ENCODE assay signal across 1 cellular context in the genomic region with DNA sequence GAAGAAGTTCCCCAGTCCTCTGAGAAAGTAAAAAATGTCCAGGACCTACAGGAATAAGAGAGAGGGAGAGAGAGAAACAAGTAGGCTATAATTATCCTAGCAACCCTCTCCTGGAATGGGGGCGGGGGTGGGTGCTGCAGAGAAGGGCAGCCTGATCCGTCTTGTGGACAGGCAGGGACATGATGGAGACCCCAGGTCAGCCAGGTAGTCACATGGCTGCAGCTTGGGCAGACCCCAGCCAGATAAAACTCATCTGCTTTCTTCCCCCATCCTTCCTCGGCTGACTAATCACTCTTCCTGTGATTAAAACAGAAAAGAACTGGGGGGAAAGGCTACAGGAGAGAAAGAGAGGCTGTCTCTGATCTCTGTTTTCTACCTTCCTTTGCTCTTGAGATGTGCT.
TF ChIP-seq lines count a peak whose summit lies in the region.

No MANE protein-coding gene starts in this region.

TF ChIP-seq in GM12878, 131 proteins besides CTCF, POLR2A, EP300 and RAD21:
- TF ChIP-seq ZNF274 (IDR thresholded peaks at IDR 0.05; ENCODE audit: insufficient read depth, insufficient read length) (no peak), RB1 (IDR thresholded peaks at IDR 0.05; ENCODE audit: borderline replicate concordance) (no peak), HDAC2 (IDR thresholded peaks at IDR 0.05) (no peak), POLR2AphosphoS2 (IDR thresholded peaks at IDR 0.05; ENCODE audit: low read depth, low read length) (no peak), SMAD5 (IDR thresholded peaks at IDR 0.05; ENCODE audit: low read depth) (no peak), MTA2 (IDR thresholded peaks at IDR 0.05; ENCODE audit: low read depth) (no peak), MYB (IDR thresholded peaks at IDR 0.05; ENCODE audit: borderline replicate concordance, low read depth, low read length) (no peak), ZNF622 (IDR thresholded peaks at IDR 0.05) (no peak), CBX3 (IDR thresholded peaks at IDR 0.05; ENCODE audit: borderline replicate concordance, low read depth) (no peak), BMI1 (IDR thresholded peaks at IDR 0.05; ENCODE audit: borderline replicate concordance) (no peak), SMAD1 (IDR thresholded peaks at IDR 0.05; ENCODE audit: low read depth, partially characterized antibody) (no peak), BHLHE40 (IDR thresholded peaks at IDR 0.05; ENCODE audit: borderline replicate concordance in 1 of 2, low read depth in 2 of 2, low read length in 1 of 2) (no peak), NRF1 (conservative IDR thresholded peaks at IDR 0.05; ENCODE audit: low read depth, low read length) (no peak), MXI1 (IDR thresholded peaks at IDR 0.05; ENCODE audit: low read depth, low read length) (no peak)
- TF ChIP-seq, protein P1, sequence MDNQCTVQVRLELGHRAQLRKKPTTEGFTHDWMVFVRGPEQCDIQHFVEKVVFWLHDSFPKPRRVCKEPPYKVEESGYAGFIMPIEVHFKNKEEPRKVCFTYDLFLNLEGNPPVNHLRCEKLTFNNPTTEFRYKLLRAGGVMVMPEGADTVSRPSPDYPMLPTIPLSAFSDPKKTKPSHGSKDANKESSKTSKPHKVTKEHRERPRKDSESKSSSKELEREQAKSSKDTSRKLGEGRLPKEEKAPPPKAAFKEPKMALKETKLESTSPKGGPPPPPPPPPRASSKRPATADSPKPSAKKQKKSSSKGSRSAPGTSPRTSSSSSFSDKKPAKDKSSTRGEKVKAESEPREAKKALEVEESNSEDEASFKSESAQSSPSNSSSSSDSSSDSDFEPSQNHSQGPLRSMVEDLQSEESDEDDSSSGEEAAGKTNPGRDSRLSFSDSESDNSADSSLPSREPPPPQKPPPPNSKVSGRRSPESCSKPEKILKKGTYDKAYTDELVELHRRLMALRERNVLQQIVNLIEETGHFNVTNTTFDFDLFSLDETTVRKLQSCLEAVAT (IDR thresholded peaks at IDR 0.05) = no peak
- TF ChIP-seq, protein P2, sequence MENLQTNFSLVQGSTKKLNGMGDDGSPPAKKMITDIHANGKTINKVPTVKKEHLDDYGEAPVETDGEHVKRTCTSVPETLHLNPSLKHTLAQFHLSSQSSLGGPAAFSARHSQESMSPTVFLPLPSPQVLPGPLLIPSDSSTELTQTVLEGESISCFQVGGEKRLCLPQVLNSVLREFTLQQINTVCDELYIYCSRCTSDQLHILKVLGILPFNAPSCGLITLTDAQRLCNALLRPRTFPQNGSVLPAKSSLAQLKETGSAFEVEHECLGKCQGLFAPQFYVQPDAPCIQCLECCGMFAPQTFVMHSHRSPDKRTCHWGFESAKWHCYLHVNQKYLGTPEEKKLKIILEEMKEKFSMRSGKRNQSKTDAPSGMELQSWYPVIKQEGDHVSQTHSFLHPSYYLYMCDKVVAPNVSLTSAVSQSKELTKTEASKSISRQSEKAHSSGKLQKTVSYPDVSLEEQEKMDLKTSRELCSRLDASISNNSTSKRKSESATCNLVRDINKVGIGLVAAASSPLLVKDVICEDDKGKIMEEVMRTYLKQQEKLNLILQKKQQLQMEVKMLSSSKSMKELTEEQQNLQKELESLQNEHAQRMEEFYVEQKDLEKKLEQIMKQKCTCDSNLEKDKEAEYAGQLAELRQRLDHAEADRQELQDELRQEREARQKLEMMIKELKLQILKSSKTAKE (IDR thresholded peaks at IDR 0.05; ENCODE audit: low read depth, poor library complexity, severe bottlenecking) = no peak
- TF ChIP-seq, protein P3, sequence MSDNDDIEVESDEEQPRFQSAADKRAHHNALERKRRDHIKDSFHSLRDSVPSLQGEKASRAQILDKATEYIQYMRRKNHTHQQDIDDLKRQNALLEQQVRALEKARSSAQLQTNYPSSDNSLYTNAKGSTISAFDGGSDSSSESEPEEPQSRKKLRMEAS (IDR thresholded peaks at IDR 0.05; ENCODE audit: low read depth, low read length) = no peak
TF ChIP-seq in GM12878: peak in this region for 0.
